In the genomic region with DNA sequence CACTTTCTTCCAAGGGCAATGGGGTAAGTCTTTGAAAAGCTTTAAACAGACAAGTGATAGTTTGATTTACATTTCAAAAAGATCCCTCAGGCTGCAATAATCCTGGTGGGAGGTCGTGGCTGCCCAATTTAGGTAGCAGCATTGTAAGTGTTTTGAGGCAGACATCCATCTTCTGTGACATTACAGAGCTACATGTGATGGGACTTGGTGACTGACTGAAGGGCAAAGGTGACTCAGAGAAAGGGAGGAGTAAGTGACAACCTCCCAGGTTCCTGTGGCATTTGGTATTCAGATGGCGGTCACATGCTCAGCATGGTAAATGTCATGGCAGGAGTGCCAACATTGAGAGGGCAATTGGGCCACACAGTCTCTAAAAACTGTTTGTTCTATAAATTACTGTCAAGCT, we compare ENCODE assay signal across 9 cellular contexts. TPM values are rescaled to one million over a fixed set of nuclear protein-coding genes. Genes with fewer than 3 reads are reported as not detected.
DNase-seq lines count a peak whose midpoint lies in the region; ATAC-seq and TF ChIP-seq lines count a peak whose summit lies in the region.
"Had no signal": no experiment of that assay in that cellular context is flagged by ENCODE, and none has a peak within 500 bp of the region (broad histone marks: within the 10 kb centered on the region; RNA-seq: fewer than 3 reads in every experiment).

No MANE protein-coding gene starts in this region.

- H3K27me3 ChIP-seq in left lung (no peaks in the 10 kb centered on the region), tibial artery (no peaks in the 10 kb centered on the region)

- H3K36me3 ChIP-seq in left lung, result peaks cover 0 to 11% of the 10 kb centered on the region in 2 donors
- H3K36me3 ChIP-seq in tibial artery, result no peaks in the 10 kb centered on the region

- peak; percentile 64 for DNase-seq in activated CD8-positive, alpha-beta memory T cell treated with anti-CD3 and anti-CD28 coated beads for 24 hours
- no peak for DNase-seq in activated CD8-positive, alpha-beta memory T cell treated with anti-CD3 and anti-CD28 coated beads, Interleukin-2, amount 50 U/mL, for 48 hours
- DNase-seq in activated gamma-delta T cell treated with anti-CD3 and anti-CD28 coated beads, Interleukin-2, amount 50 U/mL, for 16 hours (ENCODE audit: low read depth), result peak; percentile 46
- no peak for DNase-seq in left lung
- no peak for DNase-seq in tibial artery
- no peak for DNase-seq in posterior vena cava (ENCODE audit: low spot score)
- no peak for DNase-seq in NCI-H2171 treated with DMSO at 0.1 percent for 48 hours (lab: John Stamatoyannopoulos, UW)
- DNase-seq: NCI-H1048 had no signal

- peak; percentile 40 for ATAC-seq in left lung
- ATAC-seq in HG03521 (IDR thresholded peaks at IDR 0.05; ENCODE audit: unreplicated experiment), result no peak

- H3K27ac ChIP-seq in left lung (peak overlapping the region; percentile 16 to 51), tibial artery (peak overlapping the region; percentile 10 to 64)

- H3K4me3 ChIP-seq in left lung (no peak overlapping the region), tibial artery (no peak overlapping the region)

- no peak for TF ChIP-seq CTCF in left lung (IDR thresholded peaks at IDR 0.05)
- no peak for TF ChIP-seq CTCF in tibial artery (IDR thresholded peaks at IDR 0.05)

- H3K9me3 ChIP-seq in left lung, result no peaks in the 10 kb centered on the region
- no peaks in the 10 kb centered on the region for H3K9me3 ChIP-seq in tibial artery

- intact Hi-C loops in left lung (cut with DNase I) (no loop called here), tibial artery (cut with DNase I; ENCODE audit: low total_unique reads) (no loop called here), posterior vena cava (cut with DNase I) (no loop called here)

- H3K4me1 ChIP-seq in left lung, result peaks cover 40 to 91% of the 10 kb centered on the region in 2 donors
- H3K4me1 ChIP-seq in tibial artery, result peaks cover 0 to 99% (median 62%) of the 10 kb centered on the region in 4 donors

RNA-seq across cellular contexts. Expression of a gene that starts 26.5 kb away (rescaled TPM):
- 100 to 1,000 TPM; 229 to 271 TPM for total RNA-seq in left lung
- 100 to 1,000 TPM; 230 to 241 TPM for total RNA-seq in posterior vena cava

Comparison
In these comparisons a context has a peak if more than half of its experiments do, and no peak if none do; other contexts are left out.
1. DNase-seq: peak in activated CD8-positive, alpha-beta memory T cell treated with anti-CD3 and anti-CD28 coated beads for 24 hours (single experiment) and activated gamma-delta T cell treated with anti-CD3 and anti-CD28 coated beads, Interleukin-2, amount 50 U/mL, for 16 hours (single experiment); none in activated CD8-positive, alpha-beta memory T cell treated with anti-CD3 and anti-CD28 coated beads, Interleukin-2, amount 50 U/mL, for 48 hours (single experiment), left lung (0 of 2), tibial artery (0 of 2), posterior vena cava (single experiment) and NCI-H2171 treated with DMSO at 0.1 percent for 48 hours (single experiment).